9 cellular contexts compared by ENCODE assay signal in genomic region chrX:3638280-3638873, GRCh38.
DNase-seq lines count a peak whose midpoint lies in the region; ATAC-seq, FAIRE-seq and TF ChIP-seq lines count a peak whose summit lies in the region.
"Had no signal": no experiment of that assay in that cellular context is flagged by ENCODE, and none has a peak within 500 bp of the region (broad histone marks: within the 10 kb centered on the region; RNA-seq: fewer than 3 reads in every experiment).

No MANE protein-coding gene starts in this region.

- TF ChIP-seq CTCF in neural crest cell (conservative IDR thresholded peaks at IDR 0.05) = peak; percentile 93

- FAIRE-seq in GM19239 (lab: Jason Lieb, UNC) = peak; percentile 97

- TF ChIP-seq POLR2A in erythroblast (IDR thresholded peaks at IDR 0.05; ENCODE audit: low read length) = no peak

- no peaks in the 10 kb centered on the region for H3K27me3 Mint-ChIP-seq in activated CD4-positive, alpha-beta T cell treated with anti-CD3 and anti-CD28 coated beads for 36 hours
- no peaks in the 10 kb centered on the region for H3K27me3 Mint-ChIP-seq in neural crest cell (ENCODE audit: low read depth)

- no peaks in the 10 kb centered on the region for H3K9me3 Mint-ChIP-seq in activated CD4-positive, alpha-beta T cell treated with anti-CD3 and anti-CD28 coated beads for 36 hours (ENCODE audit: low read depth)
- H3K9me3 Mint-ChIP-seq in neural crest cell = no peaks in the 10 kb centered on the region
- H3K9me3 Mint-ChIP-seq: T-helper 1 cell treated with Interleukin-12 subunit alpha and Interleukin-12 subunit beta and Interleukin-4 antibody, amounts not matched to agents 30 μg/mL and 1 μg/mL, for 36 hours had no signal

- intact Hi-C loops in activated CD4-positive, alpha-beta T cell treated with anti-CD3 and anti-CD28 coated beads for 36 hours (cut with DNase I, micrococcal nuclease) = loop anchor here in 1 of 2 experiments (5.0 kb wide), 1 partner anchor 521 kb away; no protein-coding TSS in a partner anchor

- H3K4me3 Mint-ChIP-seq in activated CD4-positive, alpha-beta T cell treated with anti-CD3 and anti-CD28 coated beads for 36 hours = no peak overlapping the region
- H3K4me3 Mint-ChIP-seq in neural crest cell = no peak overlapping the region
- H3K4me3 Mint-ChIP-seq: T-helper 1 cell treated with Interleukin-12 subunit alpha and Interleukin-12 subunit beta and Interleukin-4 antibody, amounts not matched to agents 30 μg/mL and 1 μg/mL, for 36 hours had no signal

- no peaks in the 10 kb centered on the region for H3K4me1 Mint-ChIP-seq in activated CD4-positive, alpha-beta T cell treated with anti-CD3 and anti-CD28 coated beads for 36 hours
- H3K4me1 Mint-ChIP-seq in neural crest cell = peaks cover 18% of the 10 kb centered on the region

- CTCF ChIA-PET in activated CD4-positive, alpha-beta T cell treated with anti-CD3 and anti-CD28 coated beads for 36 hours (lab: Charles Lee) = interaction anchor here (0.6 kb wide), 1 partner anchor 504 kb away, joined by 3 read pairs; no protein-coding TSS in a partner anchor

- ATAC-seq in activated CD4-positive, alpha-beta T cell treated with anti-CD3 and anti-CD28 coated beads for 36 hours = no peak
- ATAC-seq in GM21737 (IDR thresholded peaks at IDR 0.05; ENCODE audit: unreplicated experiment) (no peak), GM21528 (IDR thresholded peaks at IDR 0.05; ENCODE audit: low FRiP score, unreplicated experiment) (no peak)

- H3K27ac Mint-ChIP-seq in activated CD4-positive, alpha-beta T cell treated with anti-CD3 and anti-CD28 coated beads for 36 hours = no peak overlapping the region
- H3K27ac Mint-ChIP-seq in neural crest cell (ENCODE audit: unreplicated experiment) = no peak overlapping the region
- H3K27ac Mint-ChIP-seq: T-helper 1 cell treated with Interleukin-12 subunit alpha and Interleukin-12 subunit beta and Interleukin-4 antibody, amounts not matched to agents 30 μg/mL and 1 μg/mL, for 36 hours had no signal

- POLR2A ChIA-PET in activated CD4-positive, alpha-beta T cell treated with anti-CD3 and anti-CD28 coated beads for 36 hours (lab: Charles Lee) = no interaction called here

- H3K36me3 Mint-ChIP-seq in activated CD4-positive, alpha-beta T cell treated with anti-CD3 and anti-CD28 coated beads for 36 hours (ENCODE audit: low read depth) = peaks cover 2% of the 10 kb centered on the region
- peaks cover 13% of the 10 kb centered on the region for H3K36me3 Mint-ChIP-seq in neural crest cell (ENCODE audit: low read depth)

- peak; percentile 29 for DNase-seq in COLO829 (ENCODE audit: low spot score)
- DNase-seq in GM19239 (ENCODE audit: insufficient read length, low spot score) = peak; percentile 3
- peak; percentile 54 for DNase-seq in NAMALWA (ENCODE audit: low spot score)
- DNase-seq in activated CD4-positive, alpha-beta T cell treated with anti-CD3 and anti-CD28 coated beads for 36 hours = peak; percentile 53
- DNase-seq in erythroblast (lab: John Stamatoyannopoulos, UW) = peak; percentile 30 to 57
- DNase-seq in neural crest cell (ENCODE audit: low read depth, low spot score) = peak; percentile 71

Comparison
In these comparisons a context has a peak if more than half of its experiments do, and no peak if none do; other contexts are left out.
1. DNase-seq: peak in every context shown above with its lines; median percentile 71 in neural crest cell; 54 in NAMALWA; 53 in activated CD4-positive, alpha-beta T cell treated with anti-CD3 and anti-CD28 coated beads for 36 hours; 44 in erythroblast; 29 in COLO829; 3 in GM19239.